ENCODE assay signal across 18 cellular contexts in the genomic region with DNA sequence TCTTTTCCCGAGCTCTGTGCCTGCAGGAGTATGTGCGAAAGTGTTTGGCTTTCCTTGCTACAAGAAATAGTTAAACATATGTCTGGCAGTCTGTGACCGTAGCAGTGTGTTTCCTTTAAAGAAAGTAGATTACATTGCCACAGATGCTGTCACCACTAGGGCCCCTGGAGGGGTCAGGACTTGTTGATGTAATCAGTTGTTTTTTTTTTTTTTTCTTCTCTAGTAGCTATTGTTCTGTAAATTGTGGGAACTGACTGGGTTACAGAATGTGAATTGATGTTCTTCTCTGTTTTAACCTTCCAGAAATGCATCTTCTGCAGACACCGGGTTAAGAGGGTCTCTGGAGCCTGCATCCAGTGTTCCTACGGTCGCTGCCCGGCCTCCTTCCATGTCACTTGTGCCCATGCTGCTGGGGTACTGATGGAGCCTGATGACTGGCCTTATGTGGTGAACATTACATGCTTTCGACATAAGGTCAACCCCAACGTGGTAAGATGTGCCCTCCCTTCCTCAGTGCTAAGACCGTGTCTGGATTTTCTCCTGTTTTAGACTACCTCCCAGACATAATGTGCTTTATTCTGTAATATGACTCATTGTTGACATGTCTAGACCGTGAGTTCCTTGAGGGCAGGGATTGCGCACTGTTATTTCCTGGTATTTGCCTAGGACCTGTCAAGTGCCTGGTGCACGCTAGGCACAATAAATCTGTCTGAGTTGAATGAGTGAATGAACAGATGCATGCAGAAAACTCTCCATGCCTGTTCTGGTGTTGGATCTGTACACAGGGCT.
DNase-seq lines count a peak whose midpoint lies in the region; ATAC-seq and TF ChIP-seq lines count a peak whose summit lies in the region.
"Had no signal": no experiment of that assay in that cellular context is flagged by ENCODE, and none has a peak within 500 bp of the region (broad histone marks: within the 10 kb centered on the region; RNA-seq: fewer than 3 reads in every experiment).

No MANE protein-coding gene starts in this region.

- H3K4me3 Mint-ChIP-seq in neural progenitor cell: no peak overlapping the region
- H3K4me3 Mint-ChIP-seq in activated naive CD4-positive, alpha-beta T cell treated with anti-CD3 and anti-CD28 coated beads, Interleukin-2, amount 10 ng/mL, durations not matched to agents 7 days and 5 days: no peak overlapping the region
- H3K4me3 Mint-ChIP-seq: activated CD8-positive, alpha-beta T cell treated with anti-CD3 and anti-CD28 coated beads for 36 hours; activated T-helper 1 cell treated with anti-CD3 and anti-CD28 coated beads, Interleukin-12 subunit alpha, Interleukin-12 subunit beta, Interleukin-2, Interleukin-4 antibody, amounts not matched to agents 30 ng/mL and 10 ng/mL and 1 ng/mL, durations not matched to agents 14 hours and 24 hours and 36 hours; naive thymus-derived CD4-positive, alpha-beta T cell had no signal

- no peaks in the 10 kb centered on the region for H3K9me3 Mint-ChIP-seq in neural progenitor cell
- H3K9me3 Mint-ChIP-seq in activated naive CD4-positive, alpha-beta T cell treated with anti-CD3 and anti-CD28 coated beads, Interleukin-2, amount 10 ng/mL, durations not matched to agents 7 days and 5 days: peaks cover 10% of the 10 kb centered on the region
- H3K9me3 Mint-ChIP-seq: activated T-helper 1 cell treated with anti-CD3 and anti-CD28 coated beads, Interleukin-12 subunit alpha, Interleukin-12 subunit beta, Interleukin-2, Interleukin-4 antibody, amounts not matched to agents 30 ng/mL and 10 ng/mL and 1 ng/mL, durations not matched to agents 14 hours and 24 hours and 36 hours had no signal

- no peaks in the 10 kb centered on the region for H3K9me3 ChIP-seq in RWPE2 (ENCODE audit: severe bottlenecking)
- H3K9me3 ChIP-seq in neural progenitor cell (ENCODE audit: low read depth): no peaks in the 10 kb centered on the region
- H3K9me3 ChIP-seq: testis had no signal

- H3K9ac ChIP-seq in neural progenitor cell: no peak overlapping the region
- H3K9ac ChIP-seq: BLaER1 treated with 17β-estradiol and CSF1 and Interleukin-3, amounts not matched to agents 10 nM and 100 nM had no signal

- H3K27me3 ChIP-seq in RWPE2 (ENCODE audit: insufficient read depth, poor library complexity, severe bottlenecking): no peaks in the 10 kb centered on the region
- no peaks in the 10 kb centered on the region for H3K27me3 ChIP-seq in neural progenitor cell
- H3K27me3 ChIP-seq: BLaER1 treated with 17β-estradiol and CSF1 and Interleukin-3, amounts not matched to agents 10 nM and 100 nM; testis had no signal

- ATAC-seq in RWPE2 (ENCODE audit: low read depth) (peak; percentile 74), esophagus mucosa (peak; percentile 94)
- ATAC-seq: activated CD8-positive, alpha-beta T cell treated with anti-CD3 and anti-CD28 coated beads for 36 hours; GM12878; left cardiac atrium; naive thymus-derived CD4-positive, alpha-beta T cell had no signal

- H3K27me3 Mint-ChIP-seq in neural progenitor cell (ENCODE audit: insufficient read depth, low read depth): peaks cover 5% of the 10 kb centered on the region
- H3K27me3 Mint-ChIP-seq in activated naive CD4-positive, alpha-beta T cell treated with anti-CD3 and anti-CD28 coated beads, Interleukin-2, amount 10 ng/mL, durations not matched to agents 7 days and 5 days: no peaks in the 10 kb centered on the region
- H3K27me3 Mint-ChIP-seq: activated CD8-positive, alpha-beta T cell treated with anti-CD3 and anti-CD28 coated beads for 36 hours; naive thymus-derived CD4-positive, alpha-beta T cell had no signal

- peaks cover 6% of the 10 kb centered on the region for H3K36me3 Mint-ChIP-seq in neural progenitor cell
- peaks cover 49% of the 10 kb centered on the region for H3K36me3 Mint-ChIP-seq in activated naive CD4-positive, alpha-beta T cell treated with anti-CD3 and anti-CD28 coated beads, Interleukin-2, amount 10 ng/mL, durations not matched to agents 7 days and 5 days

- no peak overlapping the region for H3K27ac Mint-ChIP-seq in neural progenitor cell
- no peak overlapping the region for H3K27ac Mint-ChIP-seq in activated naive CD4-positive, alpha-beta T cell treated with anti-CD3 and anti-CD28 coated beads, Interleukin-2, amount 10 ng/mL, durations not matched to agents 7 days and 5 days
- H3K27ac Mint-ChIP-seq: activated CD8-positive, alpha-beta T cell treated with anti-CD3 and anti-CD28 coated beads for 36 hours; activated T-helper 1 cell treated with anti-CD3 and anti-CD28 coated beads, Interleukin-12 subunit alpha, Interleukin-12 subunit beta, Interleukin-2, Interleukin-4 antibody, amounts not matched to agents 30 ng/mL and 10 ng/mL and 1 ng/mL, durations not matched to agents 14 hours and 24 hours and 36 hours had no signal

- H4K20me1 ChIP-seq in neural progenitor cell (ENCODE audit: low read depth): no peaks in the 10 kb centered on the region
- H4K20me1 ChIP-seq: BLaER1 treated with 17β-estradiol and CSF1 and Interleukin-3, amounts not matched to agents 10 nM and 100 nM had no signal

- H3K4me1 ChIP-seq in RWPE2 (ENCODE audit: insufficient read depth, poor library complexity, severe bottlenecking): no peaks in the 10 kb centered on the region
- peaks cover 6% of the 10 kb centered on the region for H3K4me1 ChIP-seq in neural progenitor cell
- H3K4me1 ChIP-seq: testis had no signal

- no peaks in the 10 kb centered on the region for H3K4me1 Mint-ChIP-seq in neural progenitor cell
- no peaks in the 10 kb centered on the region for H3K4me1 Mint-ChIP-seq in activated naive CD4-positive, alpha-beta T cell treated with anti-CD3 and anti-CD28 coated beads, Interleukin-2, amount 10 ng/mL, durations not matched to agents 7 days and 5 days

- no peaks in the 10 kb centered on the region for H3F3A ChIP-seq in neural progenitor cell (ENCODE audit: low read depth)

- H3K79me2 ChIP-seq in neural progenitor cell (ENCODE audit: low read depth): no peaks in the 10 kb centered on the region

- no peak overlapping the region for H3K4me3 ChIP-seq in RWPE2 (ENCODE audit: severe bottlenecking)
- no peak overlapping the region for H3K4me3 ChIP-seq in neural progenitor cell
- H3K4me3 ChIP-seq: BLaER1 treated with 17β-estradiol and CSF1 and Interleukin-3, amounts not matched to agents 10 nM and 100 nM; GM12878; testis had no signal

- no peak for TF ChIP-seq CTCF in RWPE2 (IDR thresholded peaks at IDR 0.05; ENCODE audit: poor library complexity, severe bottlenecking)
- peak; percentile 5 for TF ChIP-seq CTCF in neural progenitor cell (IDR thresholded peaks at IDR 0.05)

- DNase-seq in HT1080 (ENCODE audit: low read depth): peak; percentile 43
- no peak for DNase-seq in RWPE2 (ENCODE audit: low spot score)
- DNase-seq in neural progenitor cell (ENCODE audit: low spot score): peak; percentile 18
- DNase-seq in activated naive CD4-positive, alpha-beta T cell treated with anti-CD3 and anti-CD28 coated beads, Interleukin-2, amount 10 ng/mL, durations not matched to agents 7 days and 5 days: no peak
- no peak for DNase-seq in pons (ENCODE audit: low spot score)
- no peak for DNase-seq in epidermal melanocyte (ENCODE audit: insufficient read length, low spot score)
- DNase-seq: activated CD8-positive, alpha-beta T cell treated with anti-CD3 and anti-CD28 coated beads for 36 hours; anterior cingulate cortex; effector CD4-positive, alpha-beta T cell; left cardiac atrium; MM.1S; naive thymus-derived CD4-positive, alpha-beta T cell; stimulated activated CD4-positive, alpha-beta T cell treated with anti-CD3 and anti-CD28 coated beads, Interleukin-2, amount 100 ng/mL, for 24 hours; testis had no signal

- CTCF ChIA-PET in activated naive CD4-positive, alpha-beta T cell treated with anti-CD3 and anti-CD28 coated beads, Interleukin-2, amount 10 ng/mL, durations not matched to agents 7 days and 5 days (lab: Charles Lee): no interaction called here

- no peak overlapping the region for H3K4me2 ChIP-seq in neural progenitor cell

- no peak overlapping the region for H2AFZ ChIP-seq in neural progenitor cell (replicated peaks)

- H3K27ac ChIP-seq in RWPE2 (ENCODE audit: poor library complexity, severe bottlenecking) (peak overlapping the region; percentile 41), neural progenitor cell (no peak overlapping the region)
- H3K27ac ChIP-seq: BLaER1 treated with 17β-estradiol and CSF1 and Interleukin-3, amounts not matched to agents 10 nM and 100 nM; testis had no signal

- H3K36me3 ChIP-seq in RWPE2 (ENCODE audit: low read depth): no peaks in the 10 kb centered on the region
- no peaks in the 10 kb centered on the region for H3K36me3 ChIP-seq in neural progenitor cell

Comparison
In these comparisons a context has a peak if more than half of its experiments do, and no peak if none do; other contexts are left out.
1. DNase-seq: peak in HT1080 (single experiment) and neural progenitor cell (single experiment); none in RWPE2 (single experiment), activated naive CD4-positive, alpha-beta T cell treated with anti-CD3 and anti-CD28 coated beads, Interleukin-2, amount 10 ng/mL, durations not matched to agents 7 days and 5 days (single experiment), pons (single experiment) and epidermal melanocyte (single experiment).